In genomic region chr2:58240938-58241755, GRCh38 we compare ENCODE assay signal across 1 cellular context.
TF ChIP-seq lines count a peak whose summit lies in the region.

Gene FANCL, minus strand, starts transcription at chr2:58241325. Its CDS starts 12 bp downstream, at chr2:58241313.

TF ChIP-seq in HEK293, 187 proteins besides CTCF, POLR2A, EP300 and RAD21 (continued from another document):
- TF ChIP-seq KLF9 (tag by site-specific recombination; IDR thresholded peaks at IDR 0.05; ENCODE audit: low read depth) (peak; percentile 73), ZNF629 (tag by site-specific recombination; IDR thresholded peaks at IDR 0.05) (peak; percentile 29; the same call in 1 of the 2 replicates), SP3 (tag by site-specific recombination; IDR thresholded peaks at IDR 0.05) (peak; percentile 37), GLIS2 (tag by site-specific recombination; IDR thresholded peaks at IDR 0.05) (peak; percentile 73), ZNF133 (tag by site-specific recombination; IDR thresholded peaks at IDR 0.05) (0 out of 2 replicates have a peak, but pooled peaks have one; percentile 24), ZNF394 (tag by site-specific recombination; IDR thresholded peaks at IDR 0.05; ENCODE audit: borderline replicate concordance) (peak; percentile 43; the same call in 1 of the 2 replicates), MYNN (tag by site-specific recombination; IDR thresholded peaks at IDR 0.05; ENCODE audit: borderline replicate concordance) (no peak), ZNF560 (tag by site-specific recombination; IDR thresholded peaks at IDR 0.05; ENCODE audit: borderline replicate concordance) (no peak), ZBTB8A (tag by site-specific recombination; IDR thresholded peaks at IDR 0.05) (peak; percentile 50), IKZF3 (tag by site-specific recombination; IDR thresholded peaks at IDR 0.05) (peak; percentile 91), ZNF677 (tag by site-specific recombination; IDR thresholded peaks at IDR 0.05) (peak; percentile 96), ZNF555 (tag by site-specific recombination; conservative IDR thresholded peaks at IDR 0.05) (no peak), SETDB1 (IDR thresholded peaks at IDR 0.05; ENCODE audit: insufficient read length, low read length) (peak; percentile 82), ZNF518A (tag by site-specific recombination; conservative IDR thresholded peaks at IDR 0.05; ENCODE audit: low read depth) (peak; percentile 97), ZNF292 (tag by site-specific recombination; IDR thresholded peaks at IDR 0.05; ENCODE audit: borderline replicate concordance, low read depth) (no peak), SCRT2 (tag by site-specific recombination; IDR thresholded peaks at IDR 0.05) (peak; percentile 100), SP2 (tag by site-specific recombination; IDR thresholded peaks at IDR 0.05) (peak; percentile 34; the same call in 1 of the 2 replicates), ZNF138 (tag by site-specific recombination; IDR thresholded peaks at IDR 0.05; ENCODE audit: borderline replicate concordance) (no peak), ZNF621 (tag by site-specific recombination; IDR thresholded peaks at IDR 0.05) (no peak), ZNF19 (tag by site-specific recombination; IDR thresholded peaks at IDR 0.05; ENCODE audit: low read depth) (no peak), ZBTB48 (tag by site-specific recombination; IDR thresholded peaks at IDR 0.05) (peak; percentile 58), ZNF785 (tag by site-specific recombination; IDR thresholded peaks at IDR 0.05) (no peak), ZNF350 (tag by site-specific recombination; IDR thresholded peaks at IDR 0.05) (no peak), ZNF707 (tag by site-specific recombination; IDR thresholded peaks at IDR 0.05) (no peak), BCL11B (tag by site-specific recombination; IDR thresholded peaks at IDR 0.05; ENCODE audit: low read depth) (no peak), ZNF626 (tag by site-specific recombination; IDR thresholded peaks at IDR 0.05) (no peak), ZNF610 (tag by site-specific recombination; IDR thresholded peaks at IDR 0.05; ENCODE audit: borderline replicate concordance) (peak; percentile 63), ZNF169 (tag by site-specific recombination; IDR thresholded peaks at IDR 0.05) (no peak), ZNF596 (tag by site-specific recombination; IDR thresholded peaks at IDR 0.05) (no peak), ZNF501 (tag by site-specific recombination; IDR thresholded peaks at IDR 0.05) (0 out of 2 replicates have a peak, but pooled peaks have one; percentile 67), ZIC2 (tag by site-specific recombination; IDR thresholded peaks at IDR 0.05) (peak; percentile 24), HOXD13 (CRISPR knock-in tag; IDR thresholded peaks at IDR 0.05; ENCODE audit: borderline replicate concordance) (no peak), ZXDB (tag by site-specific recombination; IDR thresholded peaks at IDR 0.05) (no peak; the same call in none of the 2 replicates), ZNF211 (tag by site-specific recombination; IDR thresholded peaks at IDR 0.05; ENCODE audit: low read depth) (no peak)
- TF ChIP-seq, protein P1, sequence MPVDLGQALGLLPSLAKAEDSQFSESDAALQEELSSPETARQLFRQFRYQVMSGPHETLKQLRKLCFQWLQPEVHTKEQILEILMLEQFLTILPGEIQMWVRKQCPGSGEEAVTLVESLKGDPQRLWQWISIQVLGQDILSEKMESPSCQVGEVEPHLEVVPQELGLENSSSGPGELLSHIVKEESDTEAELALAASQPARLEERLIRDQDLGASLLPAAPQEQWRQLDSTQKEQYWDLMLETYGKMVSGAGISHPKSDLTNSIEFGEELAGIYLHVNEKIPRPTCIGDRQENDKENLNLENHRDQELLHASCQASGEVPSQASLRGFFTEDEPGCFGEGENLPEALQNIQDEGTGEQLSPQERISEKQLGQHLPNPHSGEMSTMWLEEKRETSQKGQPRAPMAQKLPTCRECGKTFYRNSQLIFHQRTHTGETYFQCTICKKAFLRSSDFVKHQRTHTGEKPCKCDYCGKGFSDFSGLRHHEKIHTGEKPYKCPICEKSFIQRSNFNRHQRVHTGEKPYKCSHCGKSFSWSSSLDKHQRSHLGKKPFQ (tag by site-specific recombination; IDR thresholded peaks at IDR 0.05), result no peak
- TF ChIP-seq, protein P2, sequence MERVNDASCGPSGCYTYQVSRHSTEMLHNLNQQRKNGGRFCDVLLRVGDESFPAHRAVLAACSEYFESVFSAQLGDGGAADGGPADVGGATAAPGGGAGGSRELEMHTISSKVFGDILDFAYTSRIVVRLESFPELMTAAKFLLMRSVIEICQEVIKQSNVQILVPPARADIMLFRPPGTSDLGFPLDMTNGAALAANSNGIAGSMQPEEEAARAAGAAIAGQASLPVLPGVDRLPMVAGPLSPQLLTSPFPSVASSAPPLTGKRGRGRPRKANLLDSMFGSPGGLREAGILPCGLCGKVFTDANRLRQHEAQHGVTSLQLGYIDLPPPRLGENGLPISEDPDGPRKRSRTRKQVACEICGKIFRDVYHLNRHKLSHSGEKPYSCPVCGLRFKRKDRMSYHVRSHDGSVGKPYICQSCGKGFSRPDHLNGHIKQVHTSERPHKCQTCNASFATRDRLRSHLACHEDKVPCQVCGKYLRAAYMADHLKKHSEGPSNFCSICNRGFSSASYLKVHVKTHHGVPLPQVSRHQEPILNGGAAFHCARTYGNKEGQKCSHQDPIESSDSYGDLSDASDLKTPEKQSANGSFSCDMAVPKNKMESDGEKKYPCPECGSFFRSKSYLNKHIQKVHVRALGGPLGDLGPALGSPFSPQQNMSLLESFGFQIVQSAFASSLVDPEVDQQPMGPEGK (tag by site-specific recombination; IDR thresholded peaks at IDR 0.05), result peak; percentile 58; the same call in 1 of the 2 replicates
- TF ChIP-seq, protein P3, sequence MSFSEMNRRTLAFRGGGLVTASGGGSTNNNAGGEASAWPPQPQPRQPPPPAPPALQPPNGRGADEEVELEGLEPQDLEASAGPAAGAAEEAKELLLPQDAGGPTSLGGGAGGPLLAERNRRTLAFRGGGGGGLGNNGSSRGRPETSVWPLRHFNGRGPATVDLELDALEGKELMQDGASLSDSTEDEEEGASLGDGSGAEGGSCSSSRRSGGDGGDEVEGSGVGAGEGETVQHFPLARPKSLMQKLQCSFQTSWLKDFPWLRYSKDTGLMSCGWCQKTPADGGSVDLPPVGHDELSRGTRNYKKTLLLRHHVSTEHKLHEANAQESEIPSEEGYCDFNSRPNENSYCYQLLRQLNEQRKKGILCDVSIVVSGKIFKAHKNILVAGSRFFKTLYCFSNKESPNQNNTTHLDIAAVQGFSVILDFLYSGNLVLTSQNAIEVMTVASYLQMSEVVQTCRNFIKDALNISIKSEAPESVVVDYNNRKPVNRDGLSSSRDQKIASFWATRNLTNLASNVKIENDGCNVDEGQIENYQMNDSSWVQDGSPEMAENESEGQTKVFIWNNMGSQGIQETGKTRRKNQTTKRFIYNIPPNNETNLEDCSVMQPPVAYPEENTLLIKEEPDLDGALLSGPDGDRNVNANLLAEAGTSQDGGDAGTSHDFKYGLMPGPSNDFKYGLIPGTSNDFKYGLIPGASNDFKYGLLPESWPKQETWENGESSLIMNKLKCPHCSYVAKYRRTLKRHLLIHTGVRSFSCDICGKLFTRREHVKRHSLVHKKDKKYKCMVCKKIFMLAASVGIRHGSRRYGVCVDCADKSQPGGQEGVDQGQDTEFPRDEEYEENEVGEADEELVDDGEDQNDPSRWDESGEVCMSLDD (tag by site-specific recombination; IDR thresholded peaks at IDR 0.05), result 0 out of 2 replicates have a peak, but pooled peaks have one; percentile 8
- TF ChIP-seq, protein P4, sequence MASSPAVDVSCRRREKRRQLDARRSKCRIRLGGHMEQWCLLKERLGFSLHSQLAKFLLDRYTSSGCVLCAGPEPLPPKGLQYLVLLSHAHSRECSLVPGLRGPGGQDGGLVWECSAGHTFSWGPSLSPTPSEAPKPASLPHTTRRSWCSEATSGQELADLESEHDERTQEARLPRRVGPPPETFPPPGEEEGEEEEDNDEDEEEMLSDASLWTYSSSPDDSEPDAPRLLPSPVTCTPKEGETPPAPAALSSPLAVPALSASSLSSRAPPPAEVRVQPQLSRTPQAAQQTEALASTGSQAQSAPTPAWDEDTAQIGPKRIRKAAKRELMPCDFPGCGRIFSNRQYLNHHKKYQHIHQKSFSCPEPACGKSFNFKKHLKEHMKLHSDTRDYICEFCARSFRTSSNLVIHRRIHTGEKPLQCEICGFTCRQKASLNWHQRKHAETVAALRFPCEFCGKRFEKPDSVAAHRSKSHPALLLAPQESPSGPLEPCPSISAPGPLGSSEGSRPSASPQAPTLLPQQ (tag by site-specific recombination; IDR thresholded peaks at IDR 0.05), result peak; percentile 61; the same call in 1 of the 2 replicates
